21 cellular contexts compared by ENCODE assay signal in the genomic region with DNA sequence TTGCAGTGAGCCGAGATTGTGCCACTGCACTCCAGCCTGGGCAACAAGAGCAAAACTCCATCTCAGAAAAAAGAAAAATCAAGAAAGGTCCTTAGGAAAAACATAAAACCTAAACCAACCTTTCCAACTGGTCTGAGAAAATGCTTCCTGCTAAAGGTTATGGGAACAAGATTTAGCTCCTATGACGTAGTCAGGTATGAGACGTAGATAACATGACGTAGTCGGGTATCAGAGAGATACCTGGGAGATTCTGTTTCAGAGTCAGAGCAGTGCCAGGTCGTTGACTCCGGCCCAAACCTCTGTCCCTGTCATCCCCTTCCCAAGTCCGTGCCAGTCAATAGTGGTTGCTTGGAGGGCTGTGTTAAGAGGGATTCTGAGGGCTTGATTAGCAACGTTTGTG.
"Had no signal": no experiment of that assay in that cellular context is flagged by ENCODE, and none has a peak within 500 bp of the region (broad histone marks: within the 10 kb centered on the region; RNA-seq: fewer than 3 reads in every experiment).

No MANE protein-coding gene starts in this region.

- H3K9me3 Mint-ChIP-seq: activated CD4-positive, alpha-beta memory T cell treated with anti-CD3 and anti-CD28 coated beads, Interleukin-2, amount 10 ng/mL, durations not matched to agents 7 days and 5 days; activated CD4-positive, alpha-beta T cell treated with anti-CD3 and anti-CD28 coated beads, Interleukin-2, amount 10 ng/mL, durations not matched to agents 7 days and 5 days; activated T-cell treated with anti-CD3 and anti-CD28 coated beads, Interleukin-2, amount 50 U/mL, for 4 hours; activated T-helper 17 cell treated with anti-CD3 and anti-CD28 coated beads, Interleukin-2, amount 50 U/mL, for 72 hours; dendritic cell treated with granulocyte-macrophage colony-stimulating factor and Interleukin-4, amounts not matched to agents 40 ng/mL and 50 ng/mL, for 4 days; type B pancreatic cell had no signal

- ATAC-seq: activated T-cell treated with anti-CD3 and anti-CD28 coated beads, Interleukin-2, amount 50 U/mL, for 4 hours; activated T-helper 17 cell treated with anti-CD3 and anti-CD28 coated beads, Interleukin-2, amount 50 U/mL, for 72 hours; foreskin keratinocyte; pancreas had no signal

- H3K4me3 Mint-ChIP-seq: activated CD4-positive, alpha-beta memory T cell treated with anti-CD3 and anti-CD28 coated beads, Interleukin-2, amount 10 ng/mL, durations not matched to agents 7 days and 5 days; activated CD4-positive, alpha-beta T cell treated with anti-CD3 and anti-CD28 coated beads, Interleukin-2, amount 10 ng/mL, durations not matched to agents 7 days and 5 days; activated T-cell treated with anti-CD3 and anti-CD28 coated beads, Interleukin-2, amount 50 U/mL, for 4 hours; activated T-helper 17 cell treated with anti-CD3 and anti-CD28 coated beads, Interleukin-2, amount 50 U/mL, for 72 hours; dendritic cell treated with granulocyte-macrophage colony-stimulating factor and Interleukin-4, amounts not matched to agents 40 ng/mL and 50 ng/mL, for 4 days; type B pancreatic cell had no signal

- H3K4me1 Mint-ChIP-seq: activated CD4-positive, alpha-beta memory T cell treated with anti-CD3 and anti-CD28 coated beads, Interleukin-2, amount 10 ng/mL, durations not matched to agents 7 days and 5 days; activated CD4-positive, alpha-beta T cell treated with anti-CD3 and anti-CD28 coated beads, Interleukin-2, amount 10 ng/mL, durations not matched to agents 7 days and 5 days; activated T-helper 17 cell treated with anti-CD3 and anti-CD28 coated beads, Interleukin-2, amount 50 U/mL, for 72 hours had no signal

- H3K9me3 ChIP-seq: breast epithelium, esophagus muscularis mucosa, left ventricle myocardium inferior, pancreas had no signal

- H3K4me3 ChIP-seq: breast epithelium, esophagus muscularis mucosa, left ventricle myocardium inferior, pancreas had no signal

- H3K4me1 ChIP-seq: breast epithelium, foreskin keratinocyte, pancreas had no signal

- H3K27me3 Mint-ChIP-seq: activated CD4-positive, alpha-beta memory T cell treated with anti-CD3 and anti-CD28 coated beads, Interleukin-2, amount 10 ng/mL, durations not matched to agents 7 days and 5 days; activated CD4-positive, alpha-beta T cell treated with anti-CD3 and anti-CD28 coated beads, Interleukin-2, amount 10 ng/mL, durations not matched to agents 7 days and 5 days; activated T-helper 17 cell treated with anti-CD3 and anti-CD28 coated beads, Interleukin-2, amount 50 U/mL, for 72 hours had no signal

- H3K27ac Mint-ChIP-seq: activated CD4-positive, alpha-beta memory T cell treated with anti-CD3 and anti-CD28 coated beads, Interleukin-2, amount 10 ng/mL, durations not matched to agents 7 days and 5 days; activated CD4-positive, alpha-beta T cell treated with anti-CD3 and anti-CD28 coated beads, Interleukin-2, amount 10 ng/mL, durations not matched to agents 7 days and 5 days; activated T-helper 17 cell treated with anti-CD3 and anti-CD28 coated beads, Interleukin-2, amount 50 U/mL, for 72 hours; dendritic cell treated with granulocyte-macrophage colony-stimulating factor and Interleukin-4, amounts not matched to agents 40 ng/mL and 50 ng/mL, for 4 days; type B pancreatic cell had no signal

- H3K27me3 ChIP-seq: breast epithelium, esophagus muscularis mucosa, foreskin keratinocyte, pancreas had no signal

- DNase-seq: activated CD4-positive, alpha-beta memory T cell treated with anti-CD3 and anti-CD28 coated beads, Interleukin-2, amount 10 ng/mL, durations not matched to agents 7 days and 5 days; activated CD4-positive, alpha-beta T cell treated with anti-CD3 and anti-CD28 coated beads for 1 hour; activated CD4-positive, alpha-beta T cell treated with anti-CD3 and anti-CD28 coated beads, Interleukin-2, amount 10 ng/mL, durations not matched to agents 7 days and 5 days; activated gamma-delta T cell treated with Interleukin-2 at 50 U/mL for 16 hours; activated naive CD4-positive, alpha-beta T cell treated with anti-CD3 and anti-CD28 coated beads, Interleukin-2, amount 50 U/mL, for 16 hours; activated T-cell treated with anti-CD3 and anti-CD28 coated beads, Interleukin-2, amount 50 U/mL, for 4 hours; amniotic stem cell; central memory CD4-positive, alpha-beta T cell; effector CD4-positive, alpha-beta T cell; foreskin keratinocyte; left ventricle myocardium inferior; pancreas; right cardiac atrium; stimulated activated CD4-positive, alpha-beta T cell treated with anti-CD3 and anti-CD28 coated beads, Interleukin-2, amount 100 ng/mL, for 48 hours; stimulated activated naive CD4-positive, alpha-beta T cell treated with Interleukin-2 at 50 U/mL for 16 hours; T-helper 2 cell had no signal

- H3K27ac ChIP-seq: breast epithelium, esophagus muscularis mucosa, foreskin keratinocyte, pancreas had no signal

- H3K36me3 ChIP-seq: breast epithelium had no signal
